In genomic region chr1:234111458-234112142, GRCh38 we compare ENCODE assay signal across 8 cellular contexts.
DNase-seq lines count a peak whose midpoint lies in the region; ATAC-seq, FAIRE-seq and TF ChIP-seq lines count a peak whose summit lies in the region.

No MANE protein-coding gene starts in this region.

- peaks cover 8% of the 10 kb centered on the region for H3K4me1 ChIP-seq in DND-41 (ENCODE audit: insufficient read depth, low read length)
- no peaks in the 10 kb centered on the region for H3K4me1 ChIP-seq in mucosa of descending colon (ENCODE audit: low read depth)

- no peak for FAIRE-seq in bronchial epithelial cell (lab: Jason Lieb, UNC)

- ATAC-seq in DND-41 (ENCODE audit: insufficient read depth, low read depth) (no peak), mucosa of descending colon (peak; percentile 35), HG02938 (IDR thresholded peaks at IDR 0.05; ENCODE audit: unreplicated experiment) (no peak), HG02571 (IDR thresholded peaks at IDR 0.05; ENCODE audit: unreplicated experiment) (no peak)

- no peaks in the 10 kb centered on the region for H4K20me1 ChIP-seq in DND-41 (ENCODE audit: insufficient read depth, low read length)

- H2AFZ ChIP-seq in DND-41 (ENCODE audit: low read depth, low read length), result no peak overlapping the region

- no peaks in the 10 kb centered on the region for H3K36me3 ChIP-seq in DND-41 (ENCODE audit: insufficient read depth, low read length)
- no peaks in the 10 kb centered on the region for H3K36me3 ChIP-seq in MG63
- H3K36me3 ChIP-seq in bronchial epithelial cell (ENCODE audit: control insufficient read depth, insufficient read depth, low read length), result no peaks in the 10 kb centered on the region
- no peaks in the 10 kb centered on the region for H3K36me3 ChIP-seq in mucosa of descending colon (ENCODE audit: low read depth)

- no peak overlapping the region for H3K9ac ChIP-seq in DND-41 (ENCODE audit: low read depth, low read length)

- H3K4me2 ChIP-seq in DND-41 (ENCODE audit: insufficient read depth, low read length), result no peak overlapping the region

- no peak for DNase-seq in DND-41
- DNase-seq in MG63, result peak; percentile 28
- no peak for DNase-seq in bronchial epithelial cell (ENCODE audit: low read depth)
- no peak for DNase-seq in mucosa of descending colon
- no peak for DNase-seq in OCI-M2 (lab: John Stamatoyannopoulos, UW; ENCODE audit: unreplicated experiment)
- DNase-seq in stimulated activated CD4-positive, alpha-beta T cell treated with anti-CD3 and anti-CD28 coated beads, Interleukin-4, amount 100 ng/mL, for 1 hour, result no peak

- H3K27me3 ChIP-seq in DND-41 (ENCODE audit: insufficient read depth, low read length, poor library complexity) (peaks cover 4% of the 10 kb centered on the region), MG63 (no peaks in the 10 kb centered on the region; the same call in 1 of the 2 replicates), bronchial epithelial cell (ENCODE audit: control insufficient read depth, insufficient read depth, low read length) (no peaks in the 10 kb centered on the region)

- H3K9me3 ChIP-seq in DND-41 (ENCODE audit: insufficient read depth, low read length, severe bottlenecking) (no peaks in the 10 kb centered on the region), MG63 (no peaks in the 10 kb centered on the region), mucosa of descending colon (no peaks in the 10 kb centered on the region)

- intact Hi-C loops in mucosa of descending colon (cut with DNase I, micrococcal nuclease), result loop anchor here in 1 of 2 donors (10.0 kb wide), 1 partner anchor 213 kb away; no protein-coding TSS in a partner anchor

- H3K4me3 ChIP-seq in DND-41 (ENCODE audit: low read depth in 1 of 2, low read length in 2 of 2) (no peak overlapping the region), MG63 (no peak overlapping the region), bronchial epithelial cell (ENCODE audit: low read depth, low read length) (no peak overlapping the region), mucosa of descending colon (no peak overlapping the region)

- TF ChIP-seq CTCF in DND-41 (IDR thresholded peaks at IDR 0.05; ENCODE audit: borderline replicate concordance, extremely low read depth, low read length, poor library complexity, severe bottlenecking) (peak; percentile 21), bronchial epithelial cell (IDR thresholded peaks at IDR 0.05; ENCODE audit: insufficient read depth, low read length, severe bottlenecking) (peak; percentile 55), mucosa of descending colon (IDR thresholded peaks at IDR 0.05) (no peak)

- no peaks in the 10 kb centered on the region for H3K79me2 ChIP-seq in DND-41 (ENCODE audit: insufficient read depth, low read length)

- H3K27ac ChIP-seq in DND-41 (ENCODE audit: low read length), result no peak overlapping the region
